ENCODE assay signal across 8 cellular contexts in genomic region chr1:63592536-63593302, GRCh38. TPM values are rescaled to one million over a fixed set of nuclear protein-coding genes. Genes with fewer than 3 reads are reported as not detected.
A peak's percentile ranks its signal among the peaks of the same experiment; 100 is the strongest.
DNase-seq lines count a peak whose midpoint lies in the region; ATAC-seq and TF ChIP-seq lines count a peak whose summit lies in the region.

No MANE protein-coding gene starts in this region.

- no peaks in the 10 kb centered on the region for H3K9me3 Mint-ChIP-seq in activated T-cell treated with anti-CD3 and anti-CD28 coated beads, Interleukin-2, amount 50 U/mL, for 4 hours
- no peaks in the 10 kb centered on the region for H3K9me3 Mint-ChIP-seq in progenitor cell of endocrine pancreas (ENCODE audit: low read depth)

- TF ChIP-seq CTCF in progenitor cell of endocrine pancreas (IDR thresholded peaks at IDR 0.05; ENCODE audit: unreplicated experiment), result no peak

- H3K4me1 Mint-ChIP-seq in activated T-cell treated with anti-CD3 and anti-CD28 coated beads, Interleukin-2, amount 50 U/mL, for 4 hours (ENCODE audit: low read depth), result peaks cover 27% of the 10 kb centered on the region
- no peaks in the 10 kb centered on the region for H3K4me1 Mint-ChIP-seq in progenitor cell of endocrine pancreas (ENCODE audit: low read depth)

- H3K27ac Mint-ChIP-seq in progenitor cell of endocrine pancreas, result peak overlapping the region; percentile 95

- no peaks in the 10 kb centered on the region for H3K36me3 Mint-ChIP-seq in activated T-cell treated with anti-CD3 and anti-CD28 coated beads, Interleukin-2, amount 50 U/mL, for 4 hours (ENCODE audit: insufficient read depth)
- peaks cover 1% of the 10 kb centered on the region for H3K36me3 Mint-ChIP-seq in progenitor cell of endocrine pancreas (ENCODE audit: insufficient read depth)

- ATAC-seq in activated T-cell treated with anti-CD3 and anti-CD28 coated beads, Interleukin-2, amount 50 U/mL, for 4 hours, result no peak

- no peak for DNase-seq in activated T-cell treated with anti-CD3 and anti-CD28 coated beads, Interleukin-2, amount 50 U/mL, for 4 hours
- DNase-seq in activated T-cell treated with anti-CD3 and anti-CD28 coated beads for 4 hours, result no peak
- DNase-seq in SKM-1 treated with dmso at 0.1 percent for 144 hours (lab: John Stamatoyannopoulos, UW; ENCODE audit: unreplicated experiment), result peak; percentile 41
- peak; percentile 27 for DNase-seq in fibroblast of peridontal ligament (ENCODE audit: extremely low read depth)
- DNase-seq in progenitor cell of endocrine pancreas (ENCODE audit: low spot score, unreplicated experiment), result no peak
- no peak for DNase-seq in NCI-H82 treated with DMSO at 0.1 percent for 48 hours (lab: John Stamatoyannopoulos, UW; ENCODE audit: unreplicated experiment)
- DNase-seq in NCI-H2196 treated with DMSO at 0.1 percent for 48 hours (lab: John Stamatoyannopoulos, UW; ENCODE audit: unreplicated experiment), result no peak
- DNase-seq in NCI-H187 (lab: John Stamatoyannopoulos, UW), result no peak

- H3K27me3 Mint-ChIP-seq in activated T-cell treated with anti-CD3 and anti-CD28 coated beads, Interleukin-2, amount 50 U/mL, for 4 hours (ENCODE audit: low read depth), result no peaks in the 10 kb centered on the region
- peaks cover 5% of the 10 kb centered on the region for H3K27me3 Mint-ChIP-seq in progenitor cell of endocrine pancreas

- H3K4me3 Mint-ChIP-seq in activated T-cell treated with anti-CD3 and anti-CD28 coated beads, Interleukin-2, amount 50 U/mL, for 4 hours, result peak overlapping the region; percentile 97
- H3K4me3 Mint-ChIP-seq in progenitor cell of endocrine pancreas (ENCODE audit: low read depth), result peak overlapping the region; percentile 92

RNA-seq across cellular contexts. Expression of gene PGM1, which starts 0.5 kb away (rescaled TPM):
- total RNA-seq in activated T-cell treated with anti-CD3 and anti-CD28 coated beads, Interleukin-2, amount 50 U/mL, for 4 hours, result 10 to 100 TPM; 21.0 to 25.6 (median 23.8) TPM
- total RNA-seq in progenitor cell of endocrine pancreas, result 31.1 and 34.5 TPM in 2 replicates

Comparison
In these comparisons a context has a peak if more than half of its experiments do, and no peak if none do; other contexts are left out.
1. DNase-seq: peak in SKM-1 treated with dmso at 0.1 percent for 144 hours (single experiment) and fibroblast of peridontal ligament (single experiment); none in activated T-cell treated with anti-CD3 and anti-CD28 coated beads, Interleukin-2, amount 50 U/mL, for 4 hours (single experiment), activated T-cell treated with anti-CD3 and anti-CD28 coated beads for 4 hours (single experiment), progenitor cell of endocrine pancreas (single experiment), NCI-H82 treated with DMSO at 0.1 percent for 48 hours (single experiment), NCI-H2196 treated with DMSO at 0.1 percent for 48 hours (single experiment) and NCI-H187 (0 of 2).